ENCODE assay signal across 13 cellular contexts in the genomic region with DNA sequence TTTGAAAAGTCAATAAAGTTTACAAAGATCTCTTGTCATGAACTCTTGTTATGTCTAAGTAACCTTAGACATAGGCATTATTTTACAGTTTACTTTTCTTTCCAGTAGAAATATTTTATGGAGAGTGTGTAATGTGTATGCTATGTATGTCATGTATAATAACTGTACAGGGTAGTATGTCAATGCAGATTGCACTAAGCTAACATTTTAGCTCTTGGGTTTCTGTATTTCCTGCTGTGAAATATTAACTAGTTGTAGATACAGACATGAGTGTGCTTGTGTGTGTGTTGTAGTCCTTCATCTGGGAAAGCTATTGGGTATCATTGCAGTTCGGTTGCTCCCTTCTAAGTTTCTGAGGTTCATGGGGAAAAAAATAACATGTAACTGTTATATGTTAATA.
A peak's percentile ranks its signal among the peaks of the same experiment; 100 is the strongest.
DNase-seq lines count a peak whose midpoint lies in the region; ATAC-seq and TF ChIP-seq lines count a peak whose summit lies in the region.
"Had no signal": no experiment of that assay in that cellular context is flagged by ENCODE, and none has a peak within 500 bp of the region (broad histone marks: within the 10 kb centered on the region; RNA-seq: fewer than 3 reads in every experiment).

No MANE protein-coding gene starts in this region.

- H2AFZ ChIP-seq in Karpas-422 (ENCODE audit: low read length) = no peak overlapping the region

- no peak overlapping the region for H3K9ac ChIP-seq in Karpas-422 (ENCODE audit: low read length)

- no peaks in the 10 kb centered on the region for H3K9me3 Mint-ChIP-seq in mesothelial cell of epicardium
- H3K9me3 Mint-ChIP-seq: activated CD4-positive, alpha-beta T cell treated with anti-CD3 and anti-CD28 coated beads, Interleukin-2, amount 10 ng/mL, durations not matched to agents 24 days and 14 days had no signal

- no peaks in the 10 kb centered on the region for H3K36me3 Mint-ChIP-seq in mesothelial cell of epicardium

- H4K20me1 ChIP-seq in Karpas-422 (ENCODE audit: insufficient read depth, low read depth, low read length) = no peaks in the 10 kb centered on the region

- no peak for ATAC-seq in GM21360 (IDR thresholded peaks at IDR 0.05; ENCODE audit: unreplicated experiment)
- ATAC-seq: body of pancreas, T-helper 17 cell had no signal

- peaks cover 30% of the 10 kb centered on the region for H3K4me1 Mint-ChIP-seq in mesothelial cell of epicardium

- no peaks in the 10 kb centered on the region for H3K27me3 Mint-ChIP-seq in mesothelial cell of epicardium (ENCODE audit: low read depth)
- H3K27me3 Mint-ChIP-seq: activated CD4-positive, alpha-beta T cell treated with anti-CD3 and anti-CD28 coated beads, Interleukin-2, amount 10 ng/mL, durations not matched to agents 24 days and 14 days; T-helper 17 cell had no signal

- H3K4me1 ChIP-seq in BE2C (peaks cover 15% of the 10 kb centered on the region), Karpas-422 (ENCODE audit: low read length) (peaks cover 86% of the 10 kb centered on the region), esophagus squamous epithelium (peaks cover 0 to 35% (median 11%) of the 10 kb centered on the region in 3 donors), thyroid gland (peaks cover 21 to 25% of the 10 kb centered on the region in 2 donors)

- H3K4me3 ChIP-seq in BE2C (ENCODE audit: low read depth, low read length) (peak overlapping the region; percentile 35), Karpas-422 (ENCODE audit: low read length) (no peak overlapping the region), esophagus squamous epithelium (no peak overlapping the region), thyroid gland (replicated peaks in 1 of 3) (no peak overlapping the region)
- H3K4me3 ChIP-seq: body of pancreas, ovary had no signal

- no peaks in the 10 kb centered on the region for H3K9me3 ChIP-seq in BE2C
- H3K9me3 ChIP-seq in Karpas-422 (ENCODE audit: low read length) = no peaks in the 10 kb centered on the region
- no peaks in the 10 kb centered on the region for H3K9me3 ChIP-seq in esophagus squamous epithelium
- no peaks in the 10 kb centered on the region for H3K9me3 ChIP-seq in thyroid gland
- H3K9me3 ChIP-seq: body of pancreas, ovary had no signal

- TF ChIP-seq CTCF in BE2C (IDR thresholded peaks at IDR 0.05; ENCODE audit: low read depth, low read length) = no peak
- TF ChIP-seq CTCF in mesothelial cell of epicardium (IDR thresholded peaks at IDR 0.05; ENCODE audit: unreplicated experiment) = no peak
- no peak for TF ChIP-seq CTCF in esophagus squamous epithelium (IDR thresholded peaks at IDR 0.05)
- no peak for TF ChIP-seq CTCF in thyroid gland (IDR thresholded peaks at IDR 0.05)

- no peaks in the 10 kb centered on the region for H3K9me2 ChIP-seq in Karpas-422 (replicated peaks; ENCODE audit: insufficient read depth, low read length)

- H3K27me3 ChIP-seq in BE2C = no peaks in the 10 kb centered on the region
- H3K27me3 ChIP-seq in Karpas-422 (ENCODE audit: low read length) = no peaks in the 10 kb centered on the region
- H3K27me3 ChIP-seq in esophagus squamous epithelium = no peaks in the 10 kb centered on the region
- no peaks in the 10 kb centered on the region for H3K27me3 ChIP-seq in thyroid gland
- H3K27me3 ChIP-seq: body of pancreas, ovary had no signal

- peak overlapping the region; percentile 86 for H3K27ac Mint-ChIP-seq in mesothelial cell of epicardium
- H3K27ac Mint-ChIP-seq: activated CD4-positive, alpha-beta T cell treated with anti-CD3 and anti-CD28 coated beads, Interleukin-2, amount 10 ng/mL, durations not matched to agents 24 days and 14 days; T-helper 17 cell had no signal

- no peak overlapping the region for H3K4me3 Mint-ChIP-seq in mesothelial cell of epicardium
- H3K4me3 Mint-ChIP-seq: activated CD4-positive, alpha-beta T cell treated with anti-CD3 and anti-CD28 coated beads, Interleukin-2, amount 10 ng/mL, durations not matched to agents 24 days and 14 days; T-helper 17 cell had no signal

- no peaks in the 10 kb centered on the region for H3K36me3 ChIP-seq in BE2C
- 0 out of 2 replicates have a peak, but pooled peaks cover 2% of the 10 kb centered on the region for H3K36me3 ChIP-seq in Karpas-422 (ENCODE audit: insufficient read depth, low read length)
- no peaks in the 10 kb centered on the region for H3K36me3 ChIP-seq in esophagus squamous epithelium
- no peaks in the 10 kb centered on the region for H3K36me3 ChIP-seq in thyroid gland
- H3K36me3 ChIP-seq: ovary had no signal

- peaks cover 100% of the 10 kb centered on the region for H3K79me2 ChIP-seq in Karpas-422 (ENCODE audit: low read length)

- 93 to 94% methylated on average over 1 of the region's 1 CpG for WGBS in esophagus squamous epithelium, 2 donors
- WGBS in thyroid gland, 2 donors = 86 to 95% methylated on average over 1 of the region's 1 CpG

- peak overlapping the region; percentile 44 for H3K27ac ChIP-seq in Karpas-422 (ENCODE audit: low read length)
- no peak overlapping the region for H3K27ac ChIP-seq in esophagus squamous epithelium
- H3K27ac ChIP-seq in thyroid gland = no peak overlapping the region
- H3K27ac ChIP-seq: ovary had no signal

- DNase-seq in BE2C (no peak), Karpas-422 (no peak), dedifferentiated amniotic fluid mesenchymal stem cell (ENCODE audit: extremely low spot score) (peak; percentile 29), mesothelial cell of epicardium (ENCODE audit: low spot score in 2 of 2, unreplicated experiment in 2 of 2) (no peak), esophagus squamous epithelium (lab: John Stamatoyannopoulos, UW) (no peak), kidney glomerular epithelial cell (lab: John Stamatoyannopoulos, UW) (no peak), thyroid gland (no peak)
- DNase-seq: activated CD4-positive, alpha-beta T cell treated with anti-CD3 and anti-CD28 coated beads, Interleukin-2, amount 10 ng/mL, durations not matched to agents 24 days and 14 days; NCI-H446 treated with DMSO at 0.1 percent for 48 hours; T-helper 17 cell had no signal

- intact Hi-C loops in esophagus squamous epithelium (cut with DNase I) (no loop called here), thyroid gland (cut with DNase I) (no loop called here)

- TF ChIP-seq POLR2A in esophagus squamous epithelium (IDR thresholded peaks at IDR 0.05) (no peak), thyroid gland (IDR thresholded peaks at IDR 0.05) (no peak)

- H3K4me2 ChIP-seq in Karpas-422 (ENCODE audit: low read depth, low read length, poor library complexity, severe bottlenecking) = no peak overlapping the region
